Comparison of ENCODE assay signal across 17 cellular contexts in the genomic region with DNA sequence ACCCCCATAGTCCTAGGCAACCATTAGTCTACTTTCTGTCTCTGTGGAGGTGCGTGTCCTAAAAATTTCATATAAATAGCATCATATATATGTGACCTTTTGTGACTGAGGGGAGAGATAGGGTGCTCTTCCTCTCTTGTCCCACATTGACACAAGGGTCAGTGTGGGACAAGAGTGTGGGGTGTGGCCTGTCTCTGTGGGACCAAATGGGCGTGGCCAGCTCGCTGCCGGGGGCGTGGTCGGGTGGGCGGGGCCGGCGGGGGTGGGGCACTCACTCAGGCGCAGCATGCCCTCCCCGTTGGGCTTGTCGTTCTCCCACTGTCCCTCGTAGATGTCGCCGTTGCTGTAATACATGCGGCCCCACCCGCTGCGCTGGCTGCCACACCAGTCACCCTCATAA. TPM values are rescaled to one million over a fixed set of nuclear protein-coding genes. Genes with fewer than 3 reads are reported as not detected.
DNase-seq lines count a peak whose midpoint lies in the region; ATAC-seq and TF ChIP-seq lines count a peak whose summit lies in the region.
"Had no signal": no experiment of that assay in that cellular context is flagged by ENCODE, and none has a peak within 500 bp of the region (broad histone marks: within the 10 kb centered on the region; RNA-seq: fewer than 3 reads in every experiment).

No MANE protein-coding gene starts in this region.

- no peaks in the 10 kb centered on the region for H3K27me3 Mint-ChIP-seq in CD4-positive, CD25-positive, alpha-beta regulatory T cell
- no peaks in the 10 kb centered on the region for H3K27me3 Mint-ChIP-seq in CD4-positive, alpha-beta memory T cell
- H3K27me3 Mint-ChIP-seq in IgD-negative memory B cell, result no peaks in the 10 kb centered on the region
- H3K27me3 Mint-ChIP-seq in activated naive CD4-positive, alpha-beta T cell treated with anti-CD3 and anti-CD28 coated beads, Interleukin-2, amount 10 ng/mL, durations not matched to agents 7 days and 5 days, result no peaks in the 10 kb centered on the region

- TF ChIP-seq CTCF in coronary artery (IDR thresholded peaks at IDR 0.05) (no peak), esophagus squamous epithelium (IDR thresholded peaks at IDR 0.05) (no peak)

- 40 to 56% methylated on average over 13 to 14 of the region's 18 CpGs for WGBS in esophagus squamous epithelium, 2 donors

- H3K9me3 ChIP-seq in CD4-positive, CD25-positive, alpha-beta regulatory T cell (ENCODE audit: control insufficient read depth in 2 of 2, low read length in 2 of 2), result no peaks in the 10 kb centered on the region
- H3K9me3 ChIP-seq in CD4-positive, alpha-beta memory T cell (ENCODE audit: control insufficient read depth in 1 of 2, low read length in 2 of 2), result no peaks in the 10 kb centered on the region
- no peaks in the 10 kb centered on the region for H3K9me3 ChIP-seq in esophagus squamous epithelium

- H3K4me1 ChIP-seq in CD4-positive, CD25-positive, alpha-beta regulatory T cell (ENCODE audit: control insufficient read depth, insufficient read depth, low read length, poor library complexity, severe bottlenecking), result peaks cover 28% of the 10 kb centered on the region
- H3K4me1 ChIP-seq in CD4-positive, alpha-beta memory T cell (ENCODE audit: insufficient read depth, low read length), result peaks cover 34% of the 10 kb centered on the region
- peaks cover 0 to 34% (median 6%) of the 10 kb centered on the region in 3 donors for H3K4me1 ChIP-seq in esophagus squamous epithelium

- TF ChIP-seq POLR2A in erythroblast (IDR thresholded peaks at IDR 0.05; ENCODE audit: low read length) (no peak), esophagus squamous epithelium (IDR thresholded peaks at IDR 0.05) (no peak)

- H3K36me3 Mint-ChIP-seq in CD4-positive, CD25-positive, alpha-beta regulatory T cell, result peaks cover 11% of the 10 kb centered on the region
- H3K36me3 Mint-ChIP-seq in CD4-positive, alpha-beta memory T cell, result peaks cover 9 to 27% of the 10 kb centered on the region in 2 donors
- peaks cover 1% of the 10 kb centered on the region for H3K36me3 Mint-ChIP-seq in IgD-negative memory B cell
- H3K36me3 Mint-ChIP-seq in activated naive CD4-positive, alpha-beta T cell treated with anti-CD3 and anti-CD28 coated beads, Interleukin-2, amount 10 ng/mL, durations not matched to agents 7 days and 5 days, result peaks cover 56% of the 10 kb centered on the region

- peak overlapping the region in 1 of 3 donors; percentile 83 for H3K27ac Mint-ChIP-seq in CD4-positive, CD25-positive, alpha-beta regulatory T cell
- peak overlapping the region; percentile 59 to 89 (median 76) for H3K27ac Mint-ChIP-seq in CD4-positive, alpha-beta memory T cell
- peak overlapping the region in 2 of 3 donors; percentile 55 to 80 for H3K27ac Mint-ChIP-seq in IgD-negative memory B cell
- no peak overlapping the region for H3K27ac Mint-ChIP-seq in activated naive CD4-positive, alpha-beta T cell treated with anti-CD3 and anti-CD28 coated beads, Interleukin-2, amount 10 ng/mL, durations not matched to agents 7 days and 5 days

- POLR2A ChIA-PET in CD4-positive, alpha-beta memory T cell (lab: Charles Lee; ENCODE audit: partially characterized antibody), result interaction anchor here (0.7 to 2.3 kb wide), 5 partner anchors 10 to 27 kb away, joined by 3 to 5 read pairs (median 4); partner anchors contain the start of gene ORAI1

- DNase-seq in CD4-positive, CD25-positive, alpha-beta regulatory T cell, result no peak
- DNase-seq in CD4-positive, alpha-beta memory T cell, result no peak
- peak; percentile 30 to 47 for DNase-seq in erythroblast (lab: John Stamatoyannopoulos, UW)
- no peak for DNase-seq in activated naive CD4-positive, alpha-beta T cell treated with anti-CD3 and anti-CD28 coated beads, Interleukin-2, amount 10 ng/mL, durations not matched to agents 7 days and 5 days
- no peak for DNase-seq in coronary artery (ENCODE audit: low spot score)
- no peak for DNase-seq in esophagus squamous epithelium (lab: John Stamatoyannopoulos, UW)
- DNase-seq: ACHN, AML-193, KG1, NCI-H1048, NCI-H1436 treated with DMSO at 0.1 percent for 48 hours, NCI-H2081 treated with DMSO at 0.1 percent for 48 hours, NCI-H510A treated with DMSO at 0.1 percent for 48 hours had no signal

- CTCF ChIA-PET in CD4-positive, alpha-beta memory T cell (lab: Charles Lee; ENCODE audit: partially characterized antibody), result interaction anchor here (1.1 to 2.1 kb wide), 2 partner anchors 15 to 18 kb away, joined by 5 to 7 read pairs; partner anchors contain the start of gene MORN3
- CTCF ChIA-PET in activated naive CD4-positive, alpha-beta T cell treated with anti-CD3 and anti-CD28 coated beads, Interleukin-2, amount 10 ng/mL, durations not matched to agents 7 days and 5 days (lab: Charles Lee), result interaction anchor here (1.1 kb wide), 1 partner anchor 27 kb away, joined by 3 read pairs; no protein-coding TSS in a partner anchor

- no peak overlapping the region for H3K4me3 ChIP-seq in CD4-positive, CD25-positive, alpha-beta regulatory T cell (ENCODE audit: low read depth, low read length)
- no peak overlapping the region for H3K4me3 ChIP-seq in CD4-positive, alpha-beta memory T cell (ENCODE audit: low read length in 2 of 2)
- H3K4me3 ChIP-seq in coronary artery (no peak overlapping the region), esophagus squamous epithelium (no peak overlapping the region)

- ATAC-seq in CD4-positive, CD25-positive, alpha-beta regulatory T cell (ENCODE audit: low read depth in 2 of 2), result no peak
- ATAC-seq: Panc1, Right ventricle myocardium inferior had no signal

- H3K4me3 Mint-ChIP-seq in CD4-positive, CD25-positive, alpha-beta regulatory T cell, result peak overlapping the region in 1 of 4 donors; percentile 66
- peak overlapping the region in 2 of 8 donors; percentile 20 to 26 for H3K4me3 Mint-ChIP-seq in CD4-positive, alpha-beta memory T cell
- no peak overlapping the region for H3K4me3 Mint-ChIP-seq in IgD-negative memory B cell
- H3K4me3 Mint-ChIP-seq in activated naive CD4-positive, alpha-beta T cell treated with anti-CD3 and anti-CD28 coated beads, Interleukin-2, amount 10 ng/mL, durations not matched to agents 7 days and 5 days, result no peak overlapping the region
- H3K4me3 Mint-ChIP-seq: CD14-positive monocyte had no signal

- H3K4me1 Mint-ChIP-seq in CD4-positive, CD25-positive, alpha-beta regulatory T cell, result peaks cover 12 to 56% (median 33%) of the 10 kb centered on the region in 4 donors
- peaks cover 37 to 61% (median 41%) of the 10 kb centered on the region in 4 donors for H3K4me1 Mint-ChIP-seq in CD4-positive, alpha-beta memory T cell
- H3K4me1 Mint-ChIP-seq in IgD-negative memory B cell, result peaks cover 13 to 17% (median 17%) of the 10 kb centered on the region in 3 donors
- H3K4me1 Mint-ChIP-seq in activated naive CD4-positive, alpha-beta T cell treated with anti-CD3 and anti-CD28 coated beads, Interleukin-2, amount 10 ng/mL, durations not matched to agents 7 days and 5 days, result peaks cover 68% of the 10 kb centered on the region

- peaks cover 0 to 1% (median 0%) of the 10 kb centered on the region in 7 donors for H3K9me3 Mint-ChIP-seq in CD4-positive, CD25-positive, alpha-beta regulatory T cell
- peaks cover 0 to 3% (median 0%) of the 10 kb centered on the region in 8 donors for H3K9me3 Mint-ChIP-seq in CD4-positive, alpha-beta memory T cell
- no peaks in the 10 kb centered on the region for H3K9me3 Mint-ChIP-seq in IgD-negative memory B cell
- peaks cover 5% of the 10 kb centered on the region for H3K9me3 Mint-ChIP-seq in activated naive CD4-positive, alpha-beta T cell treated with anti-CD3 and anti-CD28 coated beads, Interleukin-2, amount 10 ng/mL, durations not matched to agents 7 days and 5 days

- no peaks in the 10 kb centered on the region for H3K36me3 ChIP-seq in CD4-positive, CD25-positive, alpha-beta regulatory T cell (ENCODE audit: control insufficient read depth, insufficient read depth, low read length)
- H3K36me3 ChIP-seq in CD4-positive, alpha-beta memory T cell (ENCODE audit: insufficient read depth, low read length), result no peaks in the 10 kb centered on the region
- no peaks in the 10 kb centered on the region for H3K36me3 ChIP-seq in esophagus squamous epithelium

- intact Hi-C loops in CD4-positive, alpha-beta memory T cell (cut with micrococcal nuclease), result no loop called here
- intact Hi-C loops in esophagus squamous epithelium (cut with DNase I), result no loop called here

- peak overlapping the region; percentile 5 for H3K27ac ChIP-seq in CD4-positive, CD25-positive, alpha-beta regulatory T cell (ENCODE audit: insufficient read depth, low read length, poor library complexity, severe bottlenecking)
- no peak overlapping the region for H3K27ac ChIP-seq in CD4-positive, alpha-beta memory T cell (ENCODE audit: low read depth, low read length)
- H3K27ac ChIP-seq in coronary artery (no peak overlapping the region), esophagus squamous epithelium (no peak overlapping the region)

- H3K27me3 ChIP-seq in CD4-positive, CD25-positive, alpha-beta regulatory T cell (ENCODE audit: control insufficient read depth, insufficient read depth, low read length), result no peaks in the 10 kb centered on the region
- no peaks in the 10 kb centered on the region for H3K27me3 ChIP-seq in CD4-positive, alpha-beta memory T cell (ENCODE audit: insufficient read depth, low read length)
- H3K27me3 ChIP-seq in esophagus squamous epithelium, result no peaks in the 10 kb centered on the region

RNA-seq across cellular contexts. Expression of gene MORN3, which starts 15.5 kb away (rescaled TPM):
- total RNA-seq in CD4-positive, CD25-positive, alpha-beta regulatory T cell, result 5.6 TPM
- 1 to 10 TPM; 2.3 to 7.3 (median 4.9) TPM for polyA plus RNA-seq in CD4-positive, CD25-positive, alpha-beta regulatory T cell
- 10 to 100 TPM; 14.1 to 17.3 TPM for total RNA-seq in CD4-positive, alpha-beta memory T cell
- 1 to 10 TPM; 6.3 to 6.7 TPM for polyA plus RNA-seq in CD4-positive, alpha-beta memory T cell
- polyA plus RNA-seq in IgD-negative memory B cell, result 0.24 TPM
- total RNA-seq in esophagus squamous epithelium, result under 1 TPM in 2 of 4 donors, not detected in 2; 0.09 to 0.13 TPM
- polyA plus RNA-seq: CD14-positive monocyte had no signal

RNA-seq across cellular contexts. Expression of gene ORAI1, which starts 27.7 kb away (rescaled TPM):
- total RNA-seq in CD4-positive, CD25-positive, alpha-beta regulatory T cell, result 53.5 TPM
- polyA plus RNA-seq in CD4-positive, CD25-positive, alpha-beta regulatory T cell, result 100 to 1,000 TPM; 142 to 181 (median 173) TPM
- 10 to 100 TPM; 48.8 to 51.7 TPM for total RNA-seq in CD4-positive, alpha-beta memory T cell
- 100 to 1,000 TPM; 186 to 235 TPM for polyA plus RNA-seq in CD4-positive, alpha-beta memory T cell
- 109 TPM for polyA plus RNA-seq in IgD-negative memory B cell
- total RNA-seq in esophagus squamous epithelium, result 1 to 10 TPM; 4.4 to 7.9 (median 7.0) TPM

RNA-seq across cellular contexts. Expression of gene TMEM120B, which starts 58.6 kb away (rescaled TPM):
- total RNA-seq in CD4-positive, CD25-positive, alpha-beta regulatory T cell, result 7.5 TPM
- polyA plus RNA-seq in CD4-positive, CD25-positive, alpha-beta regulatory T cell, result 1 to 10 TPM; 2.6 to 4.5 (median 2.7) TPM
- total RNA-seq in CD4-positive, alpha-beta memory T cell, result 10 to 100 TPM; 11.3 to 12.8 TPM
- 1 to 10 TPM; 3.3 to 3.5 TPM for polyA plus RNA-seq in CD4-positive, alpha-beta memory T cell
- polyA plus RNA-seq in IgD-negative memory B cell, result 2.7 TPM
- 1 to 10 TPM; 2.7 to 5.2 (median 4.5) TPM for total RNA-seq in esophagus squamous epithelium

Comparison
In these comparisons a context has a peak if more than half of its experiments do, and no peak if none do; other contexts are left out.
1. DNase-seq: peak in erythroblast (2 of 2); none in CD4-positive, CD25-positive, alpha-beta regulatory T cell (0 of 3), CD4-positive, alpha-beta memory T cell (0 of 5), activated naive CD4-positive, alpha-beta T cell treated with anti-CD3 and anti-CD28 coated beads, Interleukin-2, amount 10 ng/mL, durations not matched to agents 7 days and 5 days (single experiment), coronary artery (single experiment) and esophagus squamous epithelium (single experiment).